9 cellular contexts compared by ENCODE assay signal in the genomic region with DNA sequence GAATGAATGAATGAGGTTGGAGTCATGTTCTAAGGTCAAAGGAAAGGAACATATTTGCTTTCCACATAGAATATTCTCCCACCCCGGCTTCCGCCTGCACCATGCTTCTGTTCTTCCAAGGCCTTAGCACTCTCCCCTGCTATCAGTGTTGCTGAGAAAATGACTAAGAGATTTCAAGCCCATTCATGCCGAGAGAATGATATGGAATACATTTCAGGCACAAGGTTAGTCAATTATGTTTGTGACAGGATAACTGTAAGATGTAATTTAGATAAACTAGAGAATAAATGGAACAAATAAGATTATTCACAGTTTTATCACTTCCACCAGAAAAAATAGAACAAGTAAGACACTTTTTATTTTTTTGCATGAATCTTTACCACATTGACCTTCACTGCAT.
"Had no signal": no experiment of that assay in that cellular context is flagged by ENCODE, and none has a peak within 500 bp of the region (broad histone marks: within the 10 kb centered on the region; RNA-seq: fewer than 3 reads in every experiment).

No MANE protein-coding gene starts in this region.

- H3K4me2 ChIP-seq: GM23338 had no signal

- FAIRE-seq: H1, H54, HTR-8/SVneo, K562 had no signal

- DNase-seq: H9, HCEC 1CT, HFFc6, IMR-90 had no signal

- H2AFZ ChIP-seq: GM23338 had no signal

- H3K4me3 ChIP-seq: GM23338, K562 had no signal
